1 cellular context compared by ENCODE assay signal in genomic region chr5:103119765-103120606, GRCh38.
A peak's percentile ranks its signal among the peaks of the same experiment; 100 is the strongest.
TF ChIP-seq lines count a peak whose summit lies in the region.

GIN1 (minus strand) TSS chr5:103120138; CDS start chr5:103108707, 11,431 bp downstream.
PPIP5K2 (plus strand) TSS chr5:103120301; CDS start chr5:103129590, 9,289 bp downstream.

TF ChIP-seq in SK-N-SH, 30 proteins besides CTCF, POLR2A, EP300 and RAD21 (continued from another document):
- TF ChIP-seq, protein P1, sequence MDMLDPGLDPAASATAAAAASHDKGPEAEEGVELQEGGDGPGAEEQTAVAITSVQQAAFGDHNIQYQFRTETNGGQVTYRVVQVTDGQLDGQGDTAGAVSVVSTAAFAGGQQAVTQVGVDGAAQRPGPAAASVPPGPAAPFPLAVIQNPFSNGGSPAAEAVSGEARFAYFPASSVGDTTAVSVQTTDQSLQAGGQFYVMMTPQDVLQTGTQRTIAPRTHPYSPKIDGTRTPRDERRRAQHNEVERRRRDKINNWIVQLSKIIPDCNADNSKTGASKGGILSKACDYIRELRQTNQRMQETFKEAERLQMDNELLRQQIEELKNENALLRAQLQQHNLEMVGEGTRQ (IDR thresholded peaks at IDR 0.05; ENCODE audit: borderline replicate concordance, low read depth, low read length), result no peak
- TF ChIP-seq POLR2AphosphoS5 (IDR thresholded peaks at IDR 0.05; ENCODE audit: low read depth, low read length), result peak; percentile 91
- peak; percentile 78; the same call in 1 of the 2 replicates for TF ChIP-seq SIN3A (IDR thresholded peaks at IDR 0.05; ENCODE audit: borderline replicate concordance, low read depth, low read length)
- no peak; the same call in 1 of the 2 replicates for TF ChIP-seq YY1 (IDR thresholded peaks at IDR 0.05; ENCODE audit: low read depth)
- peak; percentile 10; the same call in 1 of the 2 replicates for TF ChIP-seq NFIC (IDR thresholded peaks at IDR 0.05; ENCODE audit: borderline replicate concordance)
- TF ChIP-seq FOXM1 (IDR thresholded peaks at IDR 0.05; ENCODE audit: low read depth), result no peak; the same call in 1 of the 2 replicates
- peak; percentile 72 for TF ChIP-seq TAF1 (IDR thresholded peaks at IDR 0.05; ENCODE audit: borderline replicate concordance, low read depth, low read length)
- TF ChIP-seq CHD2 (IDR thresholded peaks at IDR 0.05; ENCODE audit: low read length, partially characterized antibody), result peak; percentile 91
- TF ChIP-seq SMC3 (IDR thresholded peaks at IDR 0.05; ENCODE audit: low read depth, low read length), result no peak
- TF ChIP-seq, protein P2, sequence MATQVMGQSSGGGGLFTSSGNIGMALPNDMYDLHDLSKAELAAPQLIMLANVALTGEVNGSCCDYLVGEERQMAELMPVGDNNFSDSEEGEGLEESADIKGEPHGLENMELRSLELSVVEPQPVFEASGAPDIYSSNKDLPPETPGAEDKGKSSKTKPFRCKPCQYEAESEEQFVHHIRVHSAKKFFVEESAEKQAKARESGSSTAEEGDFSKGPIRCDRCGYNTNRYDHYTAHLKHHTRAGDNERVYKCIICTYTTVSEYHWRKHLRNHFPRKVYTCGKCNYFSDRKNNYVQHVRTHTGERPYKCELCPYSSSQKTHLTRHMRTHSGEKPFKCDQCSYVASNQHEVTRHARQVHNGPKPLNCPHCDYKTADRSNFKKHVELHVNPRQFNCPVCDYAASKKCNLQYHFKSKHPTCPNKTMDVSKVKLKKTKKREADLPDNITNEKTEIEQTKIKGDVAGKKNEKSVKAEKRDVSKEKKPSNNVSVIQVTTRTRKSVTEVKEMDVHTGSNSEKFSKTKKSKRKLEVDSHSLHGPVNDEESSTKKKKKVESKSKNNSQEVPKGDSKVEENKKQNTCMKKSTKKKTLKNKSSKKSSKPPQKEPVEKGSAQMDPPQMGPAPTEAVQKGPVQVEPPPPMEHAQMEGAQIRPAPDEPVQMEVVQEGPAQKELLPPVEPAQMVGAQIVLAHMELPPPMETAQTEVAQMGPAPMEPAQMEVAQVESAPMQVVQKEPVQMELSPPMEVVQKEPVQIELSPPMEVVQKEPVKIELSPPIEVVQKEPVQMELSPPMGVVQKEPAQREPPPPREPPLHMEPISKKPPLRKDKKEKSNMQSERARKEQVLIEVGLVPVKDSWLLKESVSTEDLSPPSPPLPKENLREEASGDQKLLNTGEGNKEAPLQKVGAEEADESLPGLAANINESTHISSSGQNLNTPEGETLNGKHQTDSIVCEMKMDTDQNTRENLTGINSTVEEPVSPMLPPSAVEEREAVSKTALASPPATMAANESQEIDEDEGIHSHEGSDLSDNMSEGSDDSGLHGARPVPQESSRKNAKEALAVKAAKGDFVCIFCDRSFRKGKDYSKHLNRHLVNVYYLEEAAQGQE (IDR thresholded peaks at IDR 0.05; ENCODE audit: low read depth, low read length), result no peak; the same call in 1 of the 2 replicates
- 0 out of 2 replicates have a peak, but pooled peaks have one; percentile 25 for TF ChIP-seq JUND (IDR thresholded peaks at IDR 0.05)
- peak; percentile 48; the same call in 1 of the 2 replicates for TF ChIP-seq TCF12 (IDR thresholded peaks at IDR 0.05)
- no peak for TF ChIP-seq EZH2phosphoT487 (IDR thresholded peaks at IDR 0.05; ENCODE audit: borderline replicate concordance, low read depth)
- TF ChIP-seq RCOR1 (IDR thresholded peaks at IDR 0.05; ENCODE audit: low read length), result peak; percentile 71
- peak; percentile 100 for TF ChIP-seq GABPA (IDR thresholded peaks at IDR 0.05; ENCODE audit: low read depth)
- TF ChIP-seq GATA2 (CRISPR knock-in tag; IDR thresholded peaks at IDR 0.05), result peak; percentile 49; the same call in 1 of the 2 replicates
- peak; percentile 33; the same call in 1 of the 2 replicates for TF ChIP-seq FOSL2 (IDR thresholded peaks at IDR 0.05; ENCODE audit: borderline replicate concordance, low read depth)
